In genomic region chr9:137218754-137219271, GRCh38 we compare ENCODE assay signal across 1 cellular context.
TF ChIP-seq lines count a peak whose summit lies in the region.

No MANE protein-coding gene starts in this region.

TF ChIP-seq in HepG2, 621 proteins besides CTCF, POLR2A, EP300 and RAD21 (continued from another document and continues in another):
- TF ChIP-seq HNF1A (IDR thresholded peaks at IDR 0.05; ENCODE audit: low read depth) (no peak), HNF1A (CRISPR knock-in tag; IDR thresholded peaks at IDR 0.05; ENCODE audit: borderline replicate concordance) (no peak), IRF2 (CRISPR knock-in tag; IDR thresholded peaks at IDR 0.05) (peak; percentile 76; the same call in 1 of the 2 replicates), ZSCAN21 (CRISPR knock-in tag; IDR thresholded peaks at IDR 0.05; ENCODE audit: borderline replicate concordance) (peak; percentile 79; the same call in 1 of the 2 replicates), ZNF549 (CRISPR knock-in tag; IDR thresholded peaks at IDR 0.05) (no peak), DRAP1 (CRISPR knock-in tag; IDR thresholded peaks at IDR 0.05) (peak; percentile 39; the same call in 1 of the 2 replicates), SALL1 (CRISPR knock-in tag; IDR thresholded peaks at IDR 0.05) (peak; percentile 66), ZNF280B (CRISPR knock-in tag; IDR thresholded peaks at IDR 0.05; ENCODE audit: borderline replicate concordance) (peak; percentile 87; the same call in 1 of the 2 replicates), KDM5A (IDR thresholded peaks at IDR 0.05; ENCODE audit: borderline replicate concordance, low read length) (no peak), XBP1 (CRISPR knock-in tag; IDR thresholded peaks at IDR 0.05) (no peak), ZNF790 (CRISPR knock-in tag; IDR thresholded peaks at IDR 0.05; ENCODE audit: borderline replicate concordance) (no peak), ZFP37 (CRISPR knock-in tag; IDR thresholded peaks at IDR 0.05; ENCODE audit: borderline replicate concordance) (peak; percentile 70; the same call in 1 of the 2 replicates), ZNF552 (CRISPR knock-in tag; IDR thresholded peaks at IDR 0.05; ENCODE audit: borderline replicate concordance) (no peak), JUNB (CRISPR knock-in tag; IDR thresholded peaks at IDR 0.05; ENCODE audit: borderline replicate concordance) (peak; percentile 86), ZFY (CRISPR knock-in tag; IDR thresholded peaks at IDR 0.05) (no peak), RBFOX2 (IDR thresholded peaks at IDR 0.05; ENCODE audit: low read depth, low read length) (no peak; the same call in 1 of the 2 replicates), ZFP36 (IDR thresholded peaks at IDR 0.05; ENCODE audit: borderline replicate concordance, low read depth, low read length, partially characterized antibody) (no peak), ZNF441 (CRISPR knock-in tag; IDR thresholded peaks at IDR 0.05; ENCODE audit: borderline replicate concordance) (0 out of 2 replicates have a peak, but pooled peaks have one; percentile 28), ZNF687 (CRISPR knock-in tag; IDR thresholded peaks at IDR 0.05) (peak; percentile 77), NFIB (CRISPR knock-in tag; IDR thresholded peaks at IDR 0.05; ENCODE audit: borderline replicate concordance) (no peak), NCOA2 (CRISPR knock-in tag; IDR thresholded peaks at IDR 0.05) (peak; percentile 70), ZSCAN29 (CRISPR knock-in tag; conservative IDR thresholded peaks at IDR 0.05) (no peak), ZNF468 (CRISPR knock-in tag; IDR thresholded peaks at IDR 0.05) (no peak), GATAD2A (CRISPR knock-in tag; IDR thresholded peaks at IDR 0.05) (peak; percentile 84), PITX1 (CRISPR knock-in tag; IDR thresholded peaks at IDR 0.05) (no peak), ZBTB2 (CRISPR knock-in tag; IDR thresholded peaks at IDR 0.05; ENCODE audit: low read depth) (peak; percentile 59; the same call in 1 of the 2 replicates), SMARCE1 (IDR thresholded peaks at IDR 0.05; ENCODE audit: borderline replicate concordance) (no peak), FOXA1 (IDR thresholded peaks at IDR 0.05) (no peak), FOXA1 (CRISPR knock-in tag; IDR thresholded peaks at IDR 0.05) (peak; percentile 88), ZNF335 (CRISPR knock-in tag; IDR thresholded peaks at IDR 0.05) (0 out of 2 replicates have a peak, but pooled peaks have one; percentile 60), ZBTB10 (CRISPR knock-in tag; IDR thresholded peaks at IDR 0.05; ENCODE audit: borderline replicate concordance) (peak; percentile 56; the same call in 1 of the 2 replicates), ZNF556 (CRISPR knock-in tag; IDR thresholded peaks at IDR 0.05; ENCODE audit: borderline replicate concordance) (no peak), ZNF281 (CRISPR knock-in tag; IDR thresholded peaks at IDR 0.05; ENCODE audit: borderline replicate concordance) (peak; percentile 71; the same call in 1 of the 2 replicates), ZFP1 (CRISPR knock-in tag; IDR thresholded peaks at IDR 0.05) (no peak), ZNF563 (CRISPR knock-in tag; IDR thresholded peaks at IDR 0.05) (no peak), NR2F6 (IDR thresholded peaks at IDR 0.05) (peak; percentile 76), NR2F6 (CRISPR knock-in tag; IDR thresholded peaks at IDR 0.05) (peak; percentile 85)
- TF ChIP-seq, protein P1, sequence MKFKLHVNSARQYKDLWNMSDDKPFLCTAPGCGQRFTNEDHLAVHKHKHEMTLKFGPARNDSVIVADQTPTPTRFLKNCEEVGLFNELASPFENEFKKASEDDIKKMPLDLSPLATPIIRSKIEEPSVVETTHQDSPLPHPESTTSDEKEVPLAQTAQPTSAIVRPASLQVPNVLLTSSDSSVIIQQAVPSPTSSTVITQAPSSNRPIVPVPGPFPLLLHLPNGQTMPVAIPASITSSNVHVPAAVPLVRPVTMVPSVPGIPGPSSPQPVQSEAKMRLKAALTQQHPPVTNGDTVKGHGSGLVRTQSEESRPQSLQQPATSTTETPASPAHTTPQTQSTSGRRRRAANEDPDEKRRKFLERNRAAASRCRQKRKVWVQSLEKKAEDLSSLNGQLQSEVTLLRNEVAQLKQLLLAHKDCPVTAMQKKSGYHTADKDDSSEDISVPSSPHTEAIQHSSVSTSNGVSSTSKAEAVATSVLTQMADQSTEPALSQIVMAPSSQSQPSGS (CRISPR knock-in tag; IDR thresholded peaks at IDR 0.05), result no peak
- TF ChIP-seq, protein P2, sequence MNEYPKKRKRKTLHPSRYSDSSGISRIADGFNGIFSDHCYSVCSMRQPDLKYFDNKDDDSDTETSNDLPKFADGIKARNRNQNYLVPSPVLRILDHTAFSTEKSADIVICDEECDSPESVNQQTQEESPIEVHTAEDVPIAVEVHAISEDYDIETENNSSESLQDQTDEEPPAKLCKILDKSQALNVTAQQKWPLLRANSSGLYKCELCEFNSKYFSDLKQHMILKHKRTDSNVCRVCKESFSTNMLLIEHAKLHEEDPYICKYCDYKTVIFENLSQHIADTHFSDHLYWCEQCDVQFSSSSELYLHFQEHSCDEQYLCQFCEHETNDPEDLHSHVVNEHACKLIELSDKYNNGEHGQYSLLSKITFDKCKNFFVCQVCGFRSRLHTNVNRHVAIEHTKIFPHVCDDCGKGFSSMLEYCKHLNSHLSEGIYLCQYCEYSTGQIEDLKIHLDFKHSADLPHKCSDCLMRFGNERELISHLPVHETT (CRISPR knock-in tag; conservative IDR thresholded peaks at IDR 0.05), result no peak
- TF ChIP-seq, protein P3, sequence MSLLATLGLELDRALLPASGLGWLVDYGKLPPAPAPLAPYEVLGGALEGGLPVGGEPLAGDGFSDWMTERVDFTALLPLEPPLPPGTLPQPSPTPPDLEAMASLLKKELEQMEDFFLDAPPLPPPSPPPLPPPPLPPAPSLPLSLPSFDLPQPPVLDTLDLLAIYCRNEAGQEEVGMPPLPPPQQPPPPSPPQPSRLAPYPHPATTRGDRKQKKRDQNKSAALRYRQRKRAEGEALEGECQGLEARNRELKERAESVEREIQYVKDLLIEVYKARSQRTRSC (CRISPR knock-in tag; IDR thresholded peaks at IDR 0.05; ENCODE audit: low read depth), result no peak
